Comparison of ENCODE assay signal across 1 cellular context in the genomic region with DNA sequence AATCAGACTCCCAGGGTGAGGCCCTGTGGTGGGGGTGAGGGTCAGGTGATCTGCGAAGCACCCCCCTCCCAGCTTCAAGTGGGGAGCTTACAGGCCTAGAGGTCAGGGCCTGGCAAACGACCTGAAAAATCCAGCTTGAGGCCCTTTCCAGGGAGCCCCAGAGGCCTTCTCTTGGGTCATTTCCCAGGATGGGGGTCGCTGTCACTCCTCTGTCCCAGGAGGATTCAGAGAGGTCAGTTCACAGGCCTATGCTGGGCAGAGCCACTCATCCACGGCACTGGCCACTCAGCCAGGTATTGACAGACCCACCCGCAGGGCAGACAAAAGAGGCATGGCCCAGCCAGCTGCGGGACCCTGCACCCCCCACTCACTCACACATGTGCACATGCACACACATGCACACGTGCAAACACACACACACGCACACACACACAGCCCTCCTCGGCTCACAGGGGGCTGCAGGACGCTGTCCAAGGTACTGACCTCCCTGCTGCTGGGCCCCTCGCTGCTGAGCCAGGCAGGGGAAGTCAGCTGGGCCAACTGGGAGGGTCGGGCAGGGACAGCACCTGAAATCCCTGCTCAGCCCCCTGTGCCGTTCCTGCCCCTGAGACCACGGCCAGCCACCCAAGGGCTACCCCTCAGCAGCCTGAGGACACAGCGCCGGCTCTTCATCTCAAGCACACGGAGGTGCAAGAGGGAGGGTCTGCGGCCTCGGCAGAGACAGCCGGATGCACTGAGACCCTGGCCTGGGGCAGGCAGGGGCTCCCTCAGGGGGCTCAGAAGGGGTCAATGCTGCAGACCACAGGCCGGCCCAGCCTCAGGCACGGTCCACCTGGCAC.
A peak's percentile ranks its signal among the peaks of the same experiment; 100 is the strongest.
TF ChIP-seq lines count a peak whose summit lies in the region.

No MANE protein-coding gene starts in this region.

TF ChIP-seq in HepG2, 621 proteins besides CTCF, POLR2A, EP300 and RAD21 (continued from another document and continues in another):
- TF ChIP-seq, protein P1, sequence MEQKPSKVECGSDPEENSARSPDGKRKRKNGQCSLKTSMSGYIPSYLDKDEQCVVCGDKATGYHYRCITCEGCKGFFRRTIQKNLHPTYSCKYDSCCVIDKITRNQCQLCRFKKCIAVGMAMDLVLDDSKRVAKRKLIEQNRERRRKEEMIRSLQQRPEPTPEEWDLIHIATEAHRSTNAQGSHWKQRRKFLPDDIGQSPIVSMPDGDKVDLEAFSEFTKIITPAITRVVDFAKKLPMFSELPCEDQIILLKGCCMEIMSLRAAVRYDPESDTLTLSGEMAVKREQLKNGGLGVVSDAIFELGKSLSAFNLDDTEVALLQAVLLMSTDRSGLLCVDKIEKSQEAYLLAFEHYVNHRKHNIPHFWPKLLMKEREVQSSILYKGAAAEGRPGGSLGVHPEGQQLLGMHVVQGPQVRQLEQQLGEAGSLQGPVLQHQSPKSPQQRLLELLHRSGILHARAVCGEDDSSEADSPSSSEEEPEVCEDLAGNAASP (CRISPR knock-in tag; IDR thresholded peaks at IDR 0.05; ENCODE audit: borderline replicate concordance), result peak; percentile 88
- TF ChIP-seq SIN3A (IDR thresholded peaks at IDR 0.05; ENCODE audit: borderline replicate concordance, low read depth, low read length) (no peak), ONECUT2 (CRISPR knock-in tag; IDR thresholded peaks at IDR 0.05) (peak; percentile 69), ZNF773 (CRISPR knock-in tag; IDR thresholded peaks at IDR 0.05; ENCODE audit: borderline replicate concordance) (peak; percentile 97), MBD4 (IDR thresholded peaks at IDR 0.05; ENCODE audit: borderline replicate concordance, low read length) (no peak), KAT7 (CRISPR knock-in tag; IDR thresholded peaks at IDR 0.05; ENCODE audit: borderline replicate concordance) (0 out of 2 replicates have a peak, but pooled peaks have one; percentile 46), ZNF441 (CRISPR knock-in tag; IDR thresholded peaks at IDR 0.05; ENCODE audit: borderline replicate concordance) (peak; percentile 98), FOXJ3 (CRISPR knock-in tag; IDR thresholded peaks at IDR 0.05; ENCODE audit: borderline replicate concordance) (no peak; the same call in 1 of the 2 replicates), PHF8 (CRISPR knock-in tag; IDR thresholded peaks at IDR 0.05) (no peak), ZNF264 (CRISPR knock-in tag; IDR thresholded peaks at IDR 0.05) (peak; percentile 94), MTF1 (CRISPR knock-in tag; IDR thresholded peaks at IDR 0.05) (peak; percentile 88), ZFP82 (CRISPR knock-in tag; IDR thresholded peaks at IDR 0.05; ENCODE audit: borderline replicate concordance) (peak; percentile 86; the same call in 1 of the 2 replicates), ELF4 (CRISPR knock-in tag; IDR thresholded peaks at IDR 0.05; ENCODE audit: borderline replicate concordance) (peak; percentile 73; the same call in 1 of the 2 replicates), ZNF20 (CRISPR knock-in tag; IDR thresholded peaks at IDR 0.05) (peak; percentile 95; the same call in 1 of the 2 replicates), ZNF12 (CRISPR knock-in tag; IDR thresholded peaks at IDR 0.05) (peak; percentile 87), NFATC3 (CRISPR knock-in tag; IDR thresholded peaks at IDR 0.05) (no peak), KLF16 (CRISPR knock-in tag; IDR thresholded peaks at IDR 0.05) (peak; percentile 95 to 98), POLR2AphosphoS5 (IDR thresholded peaks at IDR 0.05; ENCODE audit: low read depth, low read length) (no peak), ZNF792 (CRISPR knock-in tag; IDR thresholded peaks at IDR 0.05) (peak; percentile 95; the same call in 1 of the 2 replicates), KLF9 (CRISPR knock-in tag; IDR thresholded peaks at IDR 0.05; ENCODE audit: low read depth) (peak; percentile 84; the same call in 1 of the 2 replicates), MAFK (conservative IDR thresholded peaks at IDR 0.05 in 1 of 2, IDR thresholded peaks at IDR 0.05 in 1 of 2; ENCODE audit: low read length in 2 of 2) (no peak), ZNF207 (IDR thresholded peaks at IDR 0.05; ENCODE audit: borderline replicate concordance) (no peak), RARG (CRISPR knock-in tag; IDR thresholded peaks at IDR 0.05; ENCODE audit: low read depth) (peak; percentile 86; the same call in 1 of the 2 replicates), SMC3 (IDR thresholded peaks at IDR 0.05; ENCODE audit: low read length) (no peak), ZFP36 (IDR thresholded peaks at IDR 0.05; ENCODE audit: borderline replicate concordance, low read depth, low read length, partially characterized antibody) (no peak), HNRNPUL1 (IDR thresholded peaks at IDR 0.05; ENCODE audit: low read depth, low read length) (no peak), ZBTB38 (CRISPR knock-in tag; IDR thresholded peaks at IDR 0.05) (peak; percentile 93), YY1 (IDR thresholded peaks at IDR 0.05; ENCODE audit: insufficient read depth, insufficient replicate concordance, low read depth, low read length) (no peak), ZNF709 (CRISPR knock-in tag; IDR thresholded peaks at IDR 0.05) (peak; percentile 99), SRY (CRISPR knock-in tag; IDR thresholded peaks at IDR 0.05) (peak; percentile 100), NCOA5 (CRISPR knock-in tag; IDR thresholded peaks at IDR 0.05) (no peak), ZNF468 (CRISPR knock-in tag; IDR thresholded peaks at IDR 0.05) (peak; percentile 98; the same call in 1 of the 2 replicates), BORCS8-MEF2B (CRISPR knock-in tag; IDR thresholded peaks at IDR 0.05) (peak; percentile 99), ZFX (CRISPR knock-in tag; IDR thresholded peaks at IDR 0.05; ENCODE audit: low read depth) (peak; percentile 64), CREM (IDR thresholded peaks at IDR 0.05) (no peak), CREM (CRISPR knock-in tag; IDR thresholded peaks at IDR 0.05) (no peak)
- TF ChIP-seq, protein P2, sequence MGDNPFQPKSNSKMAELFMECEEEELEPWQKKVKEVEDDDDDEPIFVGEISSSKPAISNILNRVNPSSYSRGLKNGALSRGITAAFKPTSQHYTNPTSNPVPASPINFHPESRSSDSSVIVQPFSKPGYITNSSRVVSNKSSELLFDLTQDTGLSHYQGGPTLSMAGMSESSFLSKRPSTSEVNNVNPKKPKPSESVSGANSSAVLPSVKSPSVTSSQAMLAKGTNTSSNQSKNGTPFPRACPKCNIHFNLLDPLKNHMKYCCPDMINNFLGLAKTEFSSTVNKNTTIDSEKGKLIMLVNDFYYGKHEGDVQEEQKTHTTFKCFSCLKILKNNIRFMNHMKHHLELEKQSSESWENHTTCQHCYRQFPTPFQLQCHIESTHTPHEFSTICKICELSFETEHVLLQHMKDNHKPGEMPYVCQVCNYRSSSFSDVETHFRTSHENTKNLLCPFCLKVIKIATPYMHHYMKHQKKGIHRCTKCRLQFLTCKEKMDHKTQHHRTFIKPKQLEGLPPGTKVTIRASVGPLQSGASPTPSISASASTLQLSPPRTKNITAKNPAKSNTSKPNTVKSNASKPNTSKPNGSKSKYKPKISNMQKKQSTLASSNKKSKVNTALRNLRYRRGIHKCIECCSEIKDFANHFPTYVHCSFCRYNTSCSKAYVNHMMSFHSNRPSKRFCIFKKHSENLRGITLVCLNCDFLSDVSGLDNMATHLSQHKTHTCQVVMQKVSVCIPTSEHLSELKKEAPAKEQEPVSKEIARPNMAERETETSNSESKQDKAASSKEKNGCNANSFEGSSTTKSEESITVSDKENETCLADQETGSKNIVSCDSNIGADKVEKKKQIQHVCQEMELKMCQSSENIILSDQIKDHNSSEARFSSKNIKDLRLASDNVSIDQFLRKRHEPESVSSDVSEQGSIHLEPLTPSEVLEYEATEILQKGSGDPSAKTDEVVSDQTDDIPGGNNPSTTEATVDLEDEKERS (CRISPR knock-in tag; IDR thresholded peaks at IDR 0.05), result peak; percentile 94; the same call in 1 of the 2 replicates
- TF ChIP-seq, protein P3, sequence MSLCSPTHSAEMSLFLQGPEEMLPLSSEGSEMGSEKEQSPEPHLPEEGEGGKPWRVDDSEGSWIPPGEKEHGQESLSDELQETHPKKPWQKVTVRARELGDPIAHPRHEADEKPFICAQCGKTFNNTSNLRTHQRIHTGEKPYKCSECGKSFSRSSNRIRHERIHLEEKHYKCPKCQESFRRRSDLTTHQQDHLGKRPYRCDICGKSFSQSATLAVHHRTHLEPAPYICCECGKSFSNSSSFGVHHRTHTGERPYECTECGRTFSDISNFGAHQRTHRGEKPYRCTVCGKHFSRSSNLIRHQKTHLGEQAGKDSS (CRISPR knock-in tag; IDR thresholded peaks at IDR 0.05; ENCODE audit: borderline replicate concordance, low read depth), result peak; percentile 99
- TF ChIP-seq, protein P4, sequence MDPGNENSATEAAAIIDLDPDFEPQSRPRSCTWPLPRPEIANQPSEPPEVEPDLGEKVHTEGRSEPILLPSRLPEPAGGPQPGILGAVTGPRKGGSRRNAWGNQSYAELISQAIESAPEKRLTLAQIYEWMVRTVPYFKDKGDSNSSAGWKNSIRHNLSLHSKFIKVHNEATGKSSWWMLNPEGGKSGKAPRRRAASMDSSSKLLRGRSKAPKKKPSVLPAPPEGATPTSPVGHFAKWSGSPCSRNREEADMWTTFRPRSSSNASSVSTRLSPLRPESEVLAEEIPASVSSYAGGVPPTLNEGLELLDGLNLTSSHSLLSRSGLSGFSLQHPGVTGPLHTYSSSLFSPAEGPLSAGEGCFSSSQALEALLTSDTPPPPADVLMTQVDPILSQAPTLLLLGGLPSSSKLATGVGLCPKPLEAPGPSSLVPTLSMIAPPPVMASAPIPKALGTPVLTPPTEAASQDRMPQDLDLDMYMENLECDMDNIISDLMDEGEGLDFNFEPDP (CRISPR knock-in tag; conservative IDR thresholded peaks at IDR 0.05), result peak; percentile 96; the same call in 1 of the 2 replicates
- TF ChIP-seq, protein P5, sequence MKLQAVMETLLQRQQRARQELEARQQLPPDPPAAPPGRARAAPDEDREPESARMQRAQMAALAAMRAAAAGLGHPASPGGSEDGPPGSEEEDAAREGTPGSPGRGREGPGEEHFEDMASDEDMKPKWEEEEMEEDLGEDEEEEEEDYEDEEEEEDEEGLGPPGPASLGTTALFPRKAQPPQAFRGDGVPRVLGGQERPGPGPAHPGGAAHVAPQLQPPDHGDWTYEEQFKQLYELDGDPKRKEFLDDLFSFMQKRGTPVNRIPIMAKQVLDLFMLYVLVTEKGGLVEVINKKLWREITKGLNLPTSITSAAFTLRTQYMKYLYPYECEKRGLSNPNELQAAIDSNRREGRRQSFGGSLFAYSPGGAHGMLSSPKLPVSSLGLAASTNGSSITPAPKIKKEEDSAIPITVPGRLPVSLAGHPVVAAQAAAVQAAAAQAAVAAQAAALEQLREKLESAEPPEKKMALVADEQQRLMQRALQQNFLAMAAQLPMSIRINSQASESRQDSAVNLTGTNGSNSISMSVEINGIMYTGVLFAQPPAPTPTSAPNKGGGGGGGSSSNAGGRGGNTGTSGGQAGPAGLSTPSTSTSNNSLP (IDR thresholded peaks at IDR 0.05; ENCODE audit: low read depth, low read length), result no peak
- TF ChIP-seq, protein P6, sequence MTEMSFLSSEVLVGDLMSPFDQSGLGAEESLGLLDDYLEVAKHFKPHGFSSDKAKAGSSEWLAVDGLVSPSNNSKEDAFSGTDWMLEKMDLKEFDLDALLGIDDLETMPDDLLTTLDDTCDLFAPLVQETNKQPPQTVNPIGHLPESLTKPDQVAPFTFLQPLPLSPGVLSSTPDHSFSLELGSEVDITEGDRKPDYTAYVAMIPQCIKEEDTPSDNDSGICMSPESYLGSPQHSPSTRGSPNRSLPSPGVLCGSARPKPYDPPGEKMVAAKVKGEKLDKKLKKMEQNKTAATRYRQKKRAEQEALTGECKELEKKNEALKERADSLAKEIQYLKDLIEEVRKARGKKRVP (CRISPR knock-in tag; IDR thresholded peaks at IDR 0.05), result peak in 1 of 2 experiments; percentile 60; a peak in 1 of 4 replicates
- TF ChIP-seq, protein P7, sequence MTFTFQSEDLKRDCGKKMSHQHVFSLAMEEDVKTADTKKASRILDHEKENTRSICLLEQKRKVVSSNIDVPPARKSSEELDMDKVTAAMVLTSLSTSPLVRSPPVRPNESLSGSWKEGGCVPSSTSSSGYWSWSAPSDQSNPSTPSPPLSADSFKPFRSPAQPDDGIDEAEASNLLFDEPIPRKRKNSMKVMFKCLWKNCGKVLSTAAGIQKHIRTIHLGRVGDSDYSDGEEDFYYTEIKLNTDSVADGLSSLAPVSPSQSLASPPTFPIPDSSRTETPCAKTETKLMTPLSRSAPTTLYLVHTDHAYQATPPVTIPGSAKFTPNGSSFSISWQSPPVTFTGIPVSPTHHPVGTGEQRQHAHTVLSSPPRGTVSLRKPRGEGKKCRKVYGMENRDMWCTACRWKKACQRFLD (CRISPR knock-in tag; IDR thresholded peaks at IDR 0.05; ENCODE audit: borderline replicate concordance), result peak; percentile 98; the same call in 1 of the 2 replicates
- TF ChIP-seq, protein P8, sequence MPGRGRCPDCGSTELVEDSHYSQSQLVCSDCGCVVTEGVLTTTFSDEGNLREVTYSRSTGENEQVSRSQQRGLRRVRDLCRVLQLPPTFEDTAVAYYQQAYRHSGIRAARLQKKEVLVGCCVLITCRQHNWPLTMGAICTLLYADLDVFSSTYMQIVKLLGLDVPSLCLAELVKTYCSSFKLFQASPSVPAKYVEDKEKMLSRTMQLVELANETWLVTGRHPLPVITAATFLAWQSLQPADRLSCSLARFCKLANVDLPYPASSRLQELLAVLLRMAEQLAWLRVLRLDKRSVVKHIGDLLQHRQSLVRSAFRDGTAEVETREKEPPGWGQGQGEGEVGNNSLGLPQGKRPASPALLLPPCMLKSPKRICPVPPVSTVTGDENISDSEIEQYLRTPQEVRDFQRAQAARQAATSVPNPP (CRISPR knock-in tag; IDR thresholded peaks at IDR 0.05), result no peak
- TF ChIP-seq, protein P9, sequence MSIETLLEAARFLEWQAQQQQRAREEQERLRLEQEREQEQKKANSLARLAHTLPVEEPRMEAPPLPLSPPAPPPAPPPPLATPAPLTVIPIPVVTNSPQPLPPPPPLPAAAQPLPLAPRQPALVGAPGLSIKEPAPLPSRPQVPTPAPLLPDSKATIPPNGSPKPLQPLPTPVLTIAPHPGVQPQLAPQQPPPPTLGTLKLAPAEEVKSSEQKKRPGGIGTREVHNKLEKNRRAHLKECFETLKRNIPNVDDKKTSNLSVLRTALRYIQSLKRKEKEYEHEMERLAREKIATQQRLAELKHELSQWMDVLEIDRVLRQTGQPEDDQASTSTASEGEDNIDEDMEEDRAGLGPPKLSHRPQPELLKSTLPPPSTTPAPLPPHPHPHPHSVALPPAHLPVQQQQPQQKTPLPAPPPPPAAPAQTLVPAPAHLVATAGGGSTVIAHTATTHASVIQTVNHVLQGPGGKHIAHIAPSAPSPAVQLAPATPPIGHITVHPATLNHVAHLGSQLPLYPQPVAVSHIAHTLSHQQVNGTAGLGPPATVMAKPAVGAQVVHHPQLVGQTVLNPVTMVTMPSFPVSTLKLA (IDR thresholded peaks at IDR 0.05), result peak; percentile 88
- TF ChIP-seq, protein P10, sequence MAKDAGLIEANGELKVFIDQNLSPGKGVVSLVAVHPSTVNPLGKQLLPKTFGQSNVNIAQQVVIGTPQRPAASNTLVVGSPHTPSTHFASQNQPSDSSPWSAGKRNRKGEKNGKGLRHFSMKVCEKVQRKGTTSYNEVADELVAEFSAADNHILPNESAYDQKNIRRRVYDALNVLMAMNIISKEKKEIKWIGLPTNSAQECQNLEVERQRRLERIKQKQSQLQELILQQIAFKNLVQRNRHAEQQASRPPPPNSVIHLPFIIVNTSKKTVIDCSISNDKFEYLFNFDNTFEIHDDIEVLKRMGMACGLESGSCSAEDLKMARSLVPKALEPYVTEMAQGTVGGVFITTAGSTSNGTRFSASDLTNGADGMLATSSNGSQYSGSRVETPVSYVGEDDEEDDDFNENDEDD (CRISPR knock-in tag; IDR thresholded peaks at IDR 0.05; ENCODE audit: borderline replicate concordance), result peak; percentile 42; the same call in 1 of the 2 replicates
